10 cellular contexts compared by ENCODE assay signal in genomic region chr1:61301824-61302652, GRCh38.
DNase-seq lines count a peak whose midpoint lies in the region; ATAC-seq and TF ChIP-seq lines count a peak whose summit lies in the region.
"Had no signal": no experiment of that assay in that cellular context is flagged by ENCODE, and none has a peak within 500 bp of the region (broad histone marks: within the 10 kb centered on the region; RNA-seq: fewer than 3 reads in every experiment).

No MANE protein-coding gene starts in this region.

- H3K4me1 ChIP-seq in KMS-11 (ENCODE audit: low read depth, poor library complexity, severe bottlenecking) (peaks cover 69% of the 10 kb centered on the region), skeletal muscle tissue (ENCODE audit: control insufficient read depth in 3 of 3, insufficient read depth in 3 of 3, low read length in 3 of 3) (peaks cover 5 to 10% (median 6%) of the 10 kb centered on the region in 3 donors)

- intact Hi-C loops in posterior vena cava (cut with DNase I), result no loop called here

- H3K9me3 ChIP-seq in skeletal muscle tissue (ENCODE audit: control insufficient read depth in 3 of 3, low read length in 3 of 3), result no peaks in the 10 kb centered on the region

- no peak for TF ChIP-seq CTCF in KMS-11 (conservative IDR thresholded peaks at IDR 0.05; ENCODE audit: low read depth, low read length)
- no peak for TF ChIP-seq CTCF in fibroblast of mammary gland (conservative IDR thresholded peaks at IDR 0.05; ENCODE audit: control insufficient read depth, insufficient read depth, low read depth, low read length)

- peak overlapping the region; percentile 43 for H2AFZ ChIP-seq in KMS-11 (ENCODE audit: low read depth)

- H3K9ac ChIP-seq in KMS-11, result peak overlapping the region; percentile 44; the same call in 1 of the 2 replicates
- peak overlapping the region in 1 of 3 donors; percentile 8 for H3K9ac ChIP-seq in skeletal muscle tissue (ENCODE audit: low read depth in 1 of 3, low read length in 3 of 3)

- peak; percentile 68 for ATAC-seq in GM21619 (IDR thresholded peaks at IDR 0.05; ENCODE audit: unreplicated experiment)

- H3K27me3 ChIP-seq in KMS-11 (ENCODE audit: insufficient read depth, low read depth) (no peaks in the 10 kb centered on the region), skeletal muscle tissue (ENCODE audit: control insufficient read depth in 3 of 3, insufficient read depth in 3 of 3, low read length in 3 of 3) (no peaks in the 10 kb centered on the region)

- no peaks in the 10 kb centered on the region for H3K79me2 ChIP-seq in KMS-11 (ENCODE audit: insufficient read depth, low read depth)

- DNase-seq in fibroblast of mammary gland (ENCODE audit: low read depth) (peak; percentile 94), posterior vena cava (ENCODE audit: low spot score) (no peak), SK-N-DZ (ENCODE audit: low spot score) (no peak), NCI-H146 treated with DMSO at 0.1 percent for 48 hours (lab: John Stamatoyannopoulos, UW; ENCODE audit: unreplicated experiment) (no peak), medulla oblongata (ENCODE audit: extremely low spot score) (no peak)
- DNase-seq: hypothalamus had no signal

- H3K4me2 ChIP-seq in KMS-11, result peak overlapping the region; percentile 65

- H3K27ac ChIP-seq in KMS-11 (peak overlapping the region; percentile 72), skeletal muscle tissue (ENCODE audit: low read depth, low read length) (peak overlapping the region; percentile 64)
- H3K27ac ChIP-seq: SK-N-MC had no signal

- H4K20me1 ChIP-seq in KMS-11 (ENCODE audit: insufficient read depth), result no peaks in the 10 kb centered on the region

- H3K4me3 ChIP-seq in KMS-11 (IDR thresholded peaks at IDR 0.05; ENCODE audit: insufficient read depth, low read depth, low read length) (no peak overlapping the region), fibroblast of mammary gland (ENCODE audit: control insufficient read depth, low read depth, low read length) (no peak overlapping the region), skeletal muscle tissue (ENCODE audit: low read length in 3 of 3) (no peak overlapping the region)
- H3K4me3 ChIP-seq: SK-N-MC had no signal

- no peaks in the 10 kb centered on the region for H3K36me3 ChIP-seq in KMS-11 (ENCODE audit: insufficient read depth)
- H3K36me3 ChIP-seq in skeletal muscle tissue (ENCODE audit: control insufficient read depth in 3 of 3, insufficient read depth in 3 of 3, low read length in 3 of 3), result no peaks in the 10 kb centered on the region
